Comparison of ENCODE assay signal across 2 cellular contexts in genomic region chr4:24799196-24799543, GRCh38.
TF ChIP-seq lines count a peak whose summit lies in the region.

No MANE protein-coding gene starts in this region.

TF ChIP-seq in H1, 55 proteins besides CTCF, POLR2A, EP300 and RAD21:
- TF ChIP-seq TAF7 (optimal IDR thresholded peaks at IDR 0.05; ENCODE audit: borderline replicate concordance, low read depth, low read length) (no peak), KDM1A (IDR thresholded peaks at IDR 0.05; ENCODE audit: borderline replicate concordance, low read length) (no peak), BCL11A (IDR thresholded peaks at IDR 0.05; ENCODE audit: low read depth in 2 of 2, low read length in 2 of 2) (no peak), POU5F1 (IDR thresholded peaks at IDR 0.05; ENCODE audit: low read depth, low read length) (no peak), ASH2L (IDR thresholded peaks at IDR 0.05; ENCODE audit: low read length) (no peak), CEBPB (IDR thresholded peaks at IDR 0.05; ENCODE audit: low read depth, low read length) (no peak), CHD2 (IDR thresholded peaks at IDR 0.05; ENCODE audit: low read length) (no peak), CBX8 (IDR thresholded peaks at IDR 0.05; ENCODE audit: borderline replicate concordance, low read depth, low read length) (no peak), BACH1 (IDR thresholded peaks at IDR 0.05; ENCODE audit: low read length) (no peak), SRF (IDR thresholded peaks at IDR 0.05; ENCODE audit: low read depth, low read length) (no peak), ATF2 (IDR thresholded peaks at IDR 0.05; ENCODE audit: low read length) (no peak), MAFK (IDR thresholded peaks at IDR 0.05; ENCODE audit: low read depth, low read length) (no peak), SIRT6 (IDR thresholded peaks at IDR 0.05; ENCODE audit: low read length) (no peak), GABPA (IDR thresholded peaks at IDR 0.05; ENCODE audit: borderline replicate concordance, insufficient read depth, low read length) (no peak)
TF ChIP-seq in H1: peak in this region for 0.

TF ChIP-seq in HEK293T, 16 proteins besides CTCF, POLR2A, EP300 and RAD21:
- TF ChIP-seq NFRKB (IDR thresholded peaks at IDR 0.05) (no peak), TARDBP (IDR thresholded peaks at IDR 0.05) (no peak), LEF1 (IDR thresholded peaks at IDR 0.05; ENCODE audit: borderline replicate concordance) (no peak)
